ENCODE assay signal across 1 cellular context in genomic region chr13:69912576-69913074, GRCh38.
TF ChIP-seq lines count a peak whose summit lies in the region.

No MANE protein-coding gene starts in this region.

TF ChIP-seq in Ishikawa, 13 proteins besides CTCF, POLR2A, EP300 and RAD21:
- TF ChIP-seq REST (IDR thresholded peaks at IDR 0.05; ENCODE audit: low read depth) (no peak), TCF12 (IDR thresholded peaks at IDR 0.05; ENCODE audit: low read depth) (peak; percentile 58)
